15 cellular contexts compared by ENCODE assay signal in the genomic region with DNA sequence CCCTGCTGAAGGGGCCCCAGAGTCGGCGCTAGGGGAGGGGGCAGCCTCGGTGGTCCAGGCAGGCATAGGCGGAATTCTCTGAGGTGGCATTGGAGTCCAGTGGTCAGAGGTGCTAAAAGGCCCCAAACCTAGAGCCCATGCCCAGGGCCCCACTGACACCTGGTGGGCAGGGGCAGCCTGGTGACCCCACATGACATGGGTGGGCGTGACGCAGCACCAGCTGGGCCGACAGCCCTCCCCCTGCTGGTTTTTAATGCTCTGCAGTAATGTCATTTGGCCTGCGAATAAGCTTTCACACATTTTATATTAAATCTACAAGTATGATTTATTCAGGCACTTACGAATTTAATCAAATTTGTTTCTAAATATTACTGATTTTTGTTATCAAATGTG. TPM values are rescaled to one million over a fixed set of nuclear protein-coding genes. Genes with fewer than 3 reads are reported as not detected.
DNase-seq lines count a peak whose midpoint lies in the region; ATAC-seq, FAIRE-seq and TF ChIP-seq lines count a peak whose summit lies in the region.
"Had no signal": no experiment of that assay in that cellular context is flagged by ENCODE, and none has a peak within 500 bp of the region (broad histone marks: within the 10 kb centered on the region; RNA-seq: fewer than 3 reads in every experiment).

No MANE protein-coding gene starts in this region.

- H3K36me3 ChIP-seq in SK-N-SH (replicated peaks in 1 of 2; ENCODE audit: control insufficient read depth in 1 of 2, insufficient read depth in 2 of 2, low read length in 1 of 2), result peaks cover 8 to 14% of the 10 kb centered on the region in 2 experiments
- H3K36me3 ChIP-seq in GM23248 (ENCODE audit: low read depth), result peaks cover 8% of the 10 kb centered on the region; the same call in 1 of the 2 replicates
- peaks cover 0 to 3% of the 10 kb centered on the region in 2 experiments; a peak in 1 of 4 replicates for H3K36me3 ChIP-seq in GM12878 (ENCODE audit: control insufficient read depth in 2 of 2, insufficient read depth in 2 of 2, low read length in 1 of 2)
- H3K36me3 ChIP-seq: transverse colon had no signal

- no peak overlapping the region for H2AFZ ChIP-seq in SK-N-SH (ENCODE audit: low read depth)
- no peak overlapping the region for H2AFZ ChIP-seq in GM23248
- no peak overlapping the region for H2AFZ ChIP-seq in GM12878 (ENCODE audit: control insufficient read depth, low read depth, low read length)

- H3K9me3 ChIP-seq in SK-N-SH, result no peaks in the 10 kb centered on the region
- H3K9me3 ChIP-seq in GM23248 (ENCODE audit: low read depth), result no peaks in the 10 kb centered on the region
- H3K9me3 ChIP-seq in GM12878 (replicated peaks; ENCODE audit: control insufficient read depth, insufficient read depth, low read length), result no peaks in the 10 kb centered on the region
- H3K9me3 ChIP-seq: transverse colon had no signal

- H4K20me1 ChIP-seq in SK-N-SH (ENCODE audit: insufficient read depth) (peaks cover 30% of the 10 kb centered on the region), GM23248 (ENCODE audit: insufficient read depth) (peaks cover 13% of the 10 kb centered on the region; the same call in 1 of the 2 replicates), GM12878 (ENCODE audit: control insufficient read depth, insufficient read depth) (peaks cover 7% of the 10 kb centered on the region)

- no peak for ATAC-seq in SK-N-SH treated with all-trans-retinoic acid at 6 μM for 48 hours
- ATAC-seq in GM12878, result no peak
- ATAC-seq: effector memory CD8-positive, alpha-beta T cell; Panc1 had no signal

- H3K4me3 ChIP-seq in SK-N-SH (ENCODE audit: low read depth in 2 of 2, low read length in 1 of 2) (no peak overlapping the region), GM23248 (peak overlapping the region; percentile 79; the same call in 1 of the 2 replicates), GM12878 (no peak overlapping the region)

- POLR2A ChIA-PET in SK-N-SH (lab: Yijun Ruan, JAX), result interaction anchor here (0.6 to 1.5 kb wide), 3 partner anchors 9 to 43 kb away, joined by 3 read pairs; no protein-coding TSS in a partner anchor
- POLR2A ChIA-PET in GM12878 (lab: Charles Lee), result interaction anchor here (0.6 to 1.2 kb wide), 4 partner anchors 10 to 231 kb away, joined by 3 to 4 read pairs (median 4); no protein-coding TSS in a partner anchor

- 90% methylated on average over 2 of the region's 9 CpGs for WGBS in SK-N-SH (ENCODE audit: low lambda C conversion rate)
- whole genome bisulfite sequencing in GM23248 (ENCODE audit: low coverage in 1 of 2, low lambda C conversion rate in 2 of 2, missing lambda C conversion rate in 2 of 2), 2 experiments, result 89 to 94% methylated on average over 9 of the region's 9 CpGs
- WGBS in GM12878 (ENCODE audit: insufficient coverage, insufficient replicate concordance, low lambda C conversion rate, missing lambda C conversion rate), result 91% methylated on average over 9 of the region's 9 CpGs

- DNase-seq in SK-N-SH, result peak; percentile 57
- no peak for DNase-seq in GM23248
- DNase-seq in GM12878 (ENCODE audit: low read depth, low spot score), result no peak
- DNase-seq in neural crest cell (ENCODE audit: low read depth, low spot score), result no peak
- DNase-seq in NCI-H2171 (lab: John Stamatoyannopoulos, UW), result no peak
- DNase-seq in NK-92 treated with Interleukin-12 subunit alpha and Interleukin-12 subunit beta, amount 100 ng/mL, for 24 hours (lab: John Stamatoyannopoulos, UW), result no peak
- DNase-seq in cardiac septum (ENCODE audit: low spot score), result no peak
- DNase-seq: DMS79 treated with DMSO at 0.1 percent for 48 hours; effector memory CD8-positive, alpha-beta T cell; kidney glomerular epithelial cell; transverse colon had no signal

- no peaks in the 10 kb centered on the region for H3K9me3 Mint-ChIP-seq in neural crest cell
- H3K9me3 Mint-ChIP-seq: effector memory CD8-positive, alpha-beta T cell had no signal

- in situ Hi-C loops in GM23248 (cut with MboI), result no loop called here
- in situ Hi-C loops in GM12878 (cut with MboI), result no loop called here

- no peak for TF ChIP-seq POLR2A in GM12878 (IDR thresholded peaks at IDR 0.05; ENCODE audit: low read depth, low read length)

- SMC1A ChIA-PET in GM12878 (lab: Charles Lee; ENCODE audit: uncharacterized antibody, unreplicated experiment), result no interaction called here

- no peak overlapping the region for H3K27ac Mint-ChIP-seq in neural crest cell (ENCODE audit: unreplicated experiment)

- no TSS peak for BruUV-seq in GM12878 (replicated peaks; lab: Mats Ljungman, UMichigan)

- no peaks in the 10 kb centered on the region for H3K27me3 Mint-ChIP-seq in neural crest cell (ENCODE audit: low read depth)
- H3K27me3 Mint-ChIP-seq: effector memory CD8-positive, alpha-beta T cell had no signal

- TF ChIP-seq EP300 in SK-N-SH (IDR thresholded peaks at IDR 0.05; ENCODE audit: borderline replicate concordance in 1 of 2, low read depth in 1 of 2, low read length in 1 of 2) (no peak), GM12878 (IDR thresholded peaks at IDR 0.05; ENCODE audit: borderline replicate concordance in 1 of 2, control insufficient read depth in 1 of 2, low read depth in 2 of 2, low read length in 2 of 2) (no peak)

- H3F3A ChIP-seq in SK-N-SH (replicated peaks; ENCODE audit: insufficient read depth) (peaks cover 10% of the 10 kb centered on the region), GM23248 (ENCODE audit: insufficient read depth) (peaks cover 7% of the 10 kb centered on the region; the same call in 1 of the 2 replicates)

- CTCF ChIA-PET in SK-N-SH (lab: Yijun Ruan, JAX) (interaction anchor here (1.3 to 1.4 kb wide), 3 partner anchors 9 to 153 kb away, joined by 4 to 5 read pairs (median 4); a partner anchor contains a TSS), GM12878 (lab: Yijun Ruan, JAX) (interaction anchor here (1.0 to 2.2 kb wide), 4 partner anchors 8 to 130 kb away, joined by 3 to 8 read pairs (median 3); a partner anchor contains a TSS)

- H3K27ac ChIP-seq in SK-N-SH (ENCODE audit: low read depth in 2 of 2, low read length in 1 of 2) (no peak overlapping the region), GM23248 (no peak overlapping the region), GM12878 (ENCODE audit: control insufficient read depth, insufficient read depth) (no peak overlapping the region)

- no peak for TF ChIP-seq RAD21 in SK-N-SH (IDR thresholded peaks at IDR 0.05; ENCODE audit: low read length)
- no peak for TF ChIP-seq RAD21 in GM12878 (IDR thresholded peaks at IDR 0.05; ENCODE audit: insufficient read depth, low read depth, low read length)

- FAIRE-seq in GM12878 (lab: Jason Lieb, UNC), result no peak
- FAIRE-seq: GM12891, GM19239 had no signal

- peak overlapping the region; percentile 98 for H3K4me3 Mint-ChIP-seq in neural crest cell

- RAD21 ChIA-PET in GM12878 (lab: Charles Lee; ENCODE audit: unreplicated experiment), result no interaction called here

- no peak overlapping the region; the same call in 1 of the 2 replicates for H3K9ac ChIP-seq in SK-N-SH
- peak overlapping the region; percentile 91 for H3K9ac ChIP-seq in GM23248
- no peak overlapping the region for H3K9ac ChIP-seq in GM12878 (ENCODE audit: control insufficient read depth, insufficient read depth, low read length)

- peaks cover 24% of the 10 kb centered on the region for H3K4me1 Mint-ChIP-seq in neural crest cell

- H3K9me2 ChIP-seq in SK-N-SH (no peaks in the 10 kb centered on the region), GM23248 (ENCODE audit: insufficient read depth) (no peaks in the 10 kb centered on the region)

- H3K27me3 ChIP-seq in SK-N-SH (ENCODE audit: insufficient read depth) (no peaks in the 10 kb centered on the region), GM23248 (replicated peaks; ENCODE audit: insufficient read depth) (no peaks in the 10 kb centered on the region), GM12878 (replicated peaks in 1 of 2; ENCODE audit: control insufficient read depth in 2 of 2, insufficient read depth in 2 of 2, low read length in 1 of 2) (no peaks in the 10 kb centered on the region)
- H3K27me3 ChIP-seq: transverse colon had no signal

- no peak for TF ChIP-seq CTCF in SK-N-SH (IDR thresholded peaks at IDR 0.05)
- TF ChIP-seq CTCF in GM12878 (IDR thresholded peaks at IDR 0.05 in 2 of 3, conservative IDR thresholded peaks at IDR 0.05 in 1 of 3; ENCODE audit: control insufficient read depth in 2 of 3, extremely low read depth in 1 of 3, insufficient read depth in 1 of 3, low read depth in 3 of 3, low read length in 3 of 3), result no peak
- TF ChIP-seq CTCF in neural crest cell (conservative IDR thresholded peaks at IDR 0.05), result no peak

- peaks cover 61% of the 10 kb centered on the region for H3K79me2 ChIP-seq in SK-N-SH (ENCODE audit: insufficient read depth)
- peaks cover 58% of the 10 kb centered on the region for H3K79me2 ChIP-seq in GM23248 (ENCODE audit: insufficient read depth)
- peaks cover 34% of the 10 kb centered on the region for H3K79me2 ChIP-seq in GM12878 (ENCODE audit: control insufficient read depth, insufficient read depth, low read length)

- H3K36me3 Mint-ChIP-seq in neural crest cell (ENCODE audit: low read depth), result peaks cover under 1% of the 10 kb centered on the region

- intact Hi-C loops in GM12878 (cut with micrococcal nuclease; ENCODE audit: unreplicated experiment) (no loop called here), cardiac septum (cut with DNase I) (no loop called here)

- H3K4me1 ChIP-seq in SK-N-SH (ENCODE audit: control insufficient read depth in 1 of 2, insufficient read depth in 2 of 2, low read depth in 1 of 2, low read length in 1 of 2) (peaks cover 12 to 25% of the 10 kb centered on the region in 2 experiments; a peak in 2 of 4 replicates), GM23248 (ENCODE audit: insufficient read depth) (peaks cover 17% of the 10 kb centered on the region), GM12878 (ENCODE audit: control insufficient read depth, insufficient read depth, low read length) (peaks cover 11% of the 10 kb centered on the region)

- H3K4me2 ChIP-seq in SK-N-SH (peak overlapping the region; percentile 97), GM23248 (ENCODE audit: unreplicated experiment) (peak overlapping the region; percentile 99), GM12878 (ENCODE audit: control insufficient read depth, insufficient read depth) (peak overlapping the region; percentile 79; the same call in 1 of the 2 replicates)

RNA-seq across cellular contexts. Expression of a gene that starts 2.1 kb away (rescaled TPM):
- 227 and 277 TPM in 2 replicates for polyA plus RNA-seq in SK-N-SH (2012; rRNA removed)
- 197 and 233 TPM in 2 replicates for polyA plus RNA-seq in SK-N-SH (2012; cell fraction: cytosol; rRNA removed)
- polyA plus RNA-seq in SK-N-SH (2012; cell fraction: nucleus; rRNA removed), result 394 and 395 TPM in 2 replicates
- total RNA-seq in GM23248 (2014; rRNA removed; shearing (Covaris generic)), result 104 and 115 TPM in 2 replicates
- polyA plus RNA-seq in GM23248 (2016; fragmentation: Nextera tagmentation; extraction: Ambion mirVana), result 176 and 181 TPM in 2 replicates
- 176 and 199 TPM in 2 replicates for total RNA-seq in GM12878 (2013; cell fraction: nucleolus; rRNA removed)
- total RNA-seq in GM12878 (2014; rRNA removed), result 169 and 185 TPM in 2 replicates
- total RNA-seq in GM12878 (2014; rRNA removed; fragmentation: Illumina TruSeq; extraction: Trizol), result 125 and 137 TPM in 2 replicates
- total RNA-seq in GM12878 (2021), result 246 and 258 TPM in 2 replicates
- polyA plus RNA-seq in GM12878 (2011; ENCODE audit: low read depth), result 125 TPM
- 96.9 and 128 TPM in 2 replicates for polyA plus RNA-seq in GM12878 (2011; rRNA removed)
- polyA plus RNA-seq in GM12878 (2011; cell fraction: cytosol; rRNA removed), result 244 and 298 TPM in 2 replicates
- polyA plus RNA-seq in GM12878 (2011; cell fraction: nucleus; rRNA removed), result 175 and 214 TPM in 2 replicates
- 153 and 198 TPM in 2 replicates for polyA plus RNA-seq in GM12878 (2012)
- 79.8 and 192 TPM in 2 replicates for polyA plus RNA-seq in GM12878 (2014; fragmentation: Illumina TruSeq; extraction: Trizol)
- 10 to 100 TPM; 38.2 to 63.5 TPM for polyA plus RNA-seq in GM12878 (2014; fragmentation: Nextera tagmentation; extraction: Ambion mirVana)
- polyA plus RNA-seq in GM12878 (2014; rRNA removed), result 276 and 288 TPM in 2 replicates
- polyA plus RNA-seq in GM12878 (2016; fragmentation: Nextera tagmentation; extraction: Ambion mirVana), result 100 to 1,000 TPM; 358 to 359 TPM
- polyA minus RNA-seq in GM12878 (2011; rRNA and poly(A)+ RNA removed), result 91.6 and 162 TPM in 2 replicates
- 65.8 and 76.7 TPM in 2 replicates for polyA minus RNA-seq in GM12878 (2011; cell fraction: cytosol; rRNA and poly(A)+ RNA removed)
- 52.1 and 94.6 TPM in 2 replicates for polyA minus RNA-seq in GM12878 (2011; cell fraction: nucleus; rRNA and poly(A)+ RNA removed)
- 390 and 420 TPM in 2 replicates for total RNA-seq in neural crest cell
- total RNA-seq in cardiac septum, result 106 TPM

RNA-seq across cellular contexts. Expression of a gene that starts 18.7 kb away (rescaled TPM):
- polyA plus RNA-seq in SK-N-SH (2012; rRNA removed) (53.3 and 61.8 TPM in 2 replicates), GM23248 (2016; fragmentation: Nextera tagmentation; extraction: Ambion mirVana) (106 and 116 TPM in 2 replicates), GM12878 (2011; rRNA removed) (18.1 and 35.8 TPM in 2 replicates), GM12878 (2014; fragmentation: Illumina TruSeq; extraction: Trizol) (1.7 and 7.2 TPM in 2 replicates), GM12878 (2014; fragmentation: Nextera tagmentation; extraction: Ambion mirVana) (10 to 100 TPM in 1 of 2 experiments, 1 to 10 TPM in 1; 2.2 to 13.8 TPM), GM12878 (2014; rRNA removed) (65.2 and 71.9 TPM in 2 replicates), GM12878 (2016; fragmentation: Nextera tagmentation; extraction: Ambion mirVana) (10 to 100 TPM; 12.7 to 82.1 TPM)
- 25.8 and 38.7 TPM in 2 replicates for polyA plus RNA-seq in SK-N-SH (2012; cell fraction: cytosol; rRNA removed)
- 72.9 and 107 TPM in 2 replicates for polyA plus RNA-seq in SK-N-SH (2012; cell fraction: nucleus; rRNA removed)
- total RNA-seq in GM23248 (2014; rRNA removed; shearing (Covaris generic)), result 53.2 and 92.0 TPM in 2 replicates
- total RNA-seq in GM12878 (2013; cell fraction: nucleolus; rRNA removed), result 37.8 and 39.2 TPM in 2 replicates
- total RNA-seq in GM12878 (2014; rRNA removed) (40.3 and 55.7 TPM in 2 replicates), GM12878 (2014; rRNA removed; fragmentation: Illumina TruSeq; extraction: Trizol) (12.7 and 13.5 TPM in 2 replicates), GM12878 (2021) (61.0 and 62.1 TPM in 2 replicates), neural crest cell (71.9 and 79.2 TPM in 2 replicates), cardiac septum (139 TPM)
- 7.1 TPM for polyA plus RNA-seq in GM12878 (2011; ENCODE audit: low read depth)
- 51.3 and 89.5 TPM in 2 replicates for polyA plus RNA-seq in GM12878 (2011; cell fraction: cytosol; rRNA removed)
- polyA plus RNA-seq in GM12878 (2011; cell fraction: nucleus; rRNA removed), result 55.2 and 55.6 TPM in 2 replicates
- 32.4 and 36.2 TPM in 2 replicates for polyA plus RNA-seq in GM12878 (2012)
- 6.6 and 22.3 TPM in 2 replicates for polyA minus RNA-seq in GM12878 (2011; rRNA and poly(A)+ RNA removed)
- 14.2 and 17.0 TPM in 2 replicates for polyA minus RNA-seq in GM12878 (2011; cell fraction: cytosol; rRNA and poly(A)+ RNA removed)
- polyA minus RNA-seq in GM12878 (2011; cell fraction: nucleus; rRNA and poly(A)+ RNA removed), result 11.7 and 20.1 TPM in 2 replicates

RNA-seq across cellular contexts. Expression of a gene that starts 33.8 kb away (rescaled TPM):
- polyA plus RNA-seq in SK-N-SH (2012; rRNA removed) (2.4 and 2.5 TPM in 2 replicates), GM23248 (2016; fragmentation: Nextera tagmentation; extraction: Ambion mirVana) (0.80 and 0.89 TPM in 2 replicates), GM12878 (2011; rRNA removed) (0.36 and 0.76 TPM in 2 replicates), GM12878 (2014; fragmentation: Illumina TruSeq; extraction: Trizol) (0.06 TPM in 1 of 2 replicates, not detected in the other), GM12878 (2014; fragmentation: Nextera tagmentation; extraction: Ambion mirVana) (under 1 TPM; 0.10 to 0.13 TPM), GM12878 (2014; rRNA removed) (0.79 and 1.7 TPM in 2 replicates), GM12878 (2016; fragmentation: Nextera tagmentation; extraction: Ambion mirVana) (under 1 TPM; 0.20 to 0.36 TPM)
- polyA plus RNA-seq in SK-N-SH (2012; cell fraction: cytosol; rRNA removed), result 0.31 and 0.63 TPM in 2 replicates
- polyA plus RNA-seq in SK-N-SH (2012; cell fraction: nucleus; rRNA removed), result 15.1 and 20.3 TPM in 2 replicates
- total RNA-seq in GM23248 (2014; rRNA removed; shearing (Covaris generic)), result 0.13 TPM in 1 of 2 replicates, not detected in the other
- 3.8 and 7.3 TPM in 2 replicates for total RNA-seq in GM12878 (2013; cell fraction: nucleolus; rRNA removed)
- total RNA-seq in GM12878 (2014; rRNA removed) (0.71 and 1.2 TPM in 2 replicates), GM12878 (2014; rRNA removed; fragmentation: Illumina TruSeq; extraction: Trizol) (0.22 and 0.23 TPM in 2 replicates), GM12878 (2021) (0.93 and 1.5 TPM in 2 replicates), neural crest cell (1.6 and 2.6 TPM in 2 replicates), cardiac septum (0.57 TPM)
- polyA plus RNA-seq in GM12878 (2011; ENCODE audit: low read depth), result not detected
- polyA plus RNA-seq in GM12878 (2011; cell fraction: cytosol; rRNA removed), result 0.88 and 2.8 TPM in 2 replicates
- polyA plus RNA-seq in GM12878 (2011; cell fraction: nucleus; rRNA removed), result 23.0 and 27.6 TPM in 2 replicates
- 0.26 and 0.46 TPM in 2 replicates for polyA plus RNA-seq in GM12878 (2012)
- polyA minus RNA-seq in GM12878 (2011; rRNA and poly(A)+ RNA removed), result 0.46 and 0.51 TPM in 2 replicates
- 0.42 TPM in 1 of 2 replicates, not detected in the other for polyA minus RNA-seq in GM12878 (2011; cell fraction: cytosol; rRNA and poly(A)+ RNA removed)
- polyA minus RNA-seq in GM12878 (2011; cell fraction: nucleus; rRNA and poly(A)+ RNA removed), result 2.1 and 4.7 TPM in 2 replicates

RNA-seq across cellular contexts. Expression of a gene that starts 46.7 kb away (rescaled TPM):
- 33.0 and 34.0 TPM in 2 replicates for polyA plus RNA-seq in SK-N-SH (2012; rRNA removed)
- polyA plus RNA-seq in SK-N-SH (2012; cell fraction: cytosol; rRNA removed), result 6.1 and 11.4 TPM in 2 replicates
- 185 and 366 TPM in 2 replicates for polyA plus RNA-seq in SK-N-SH (2012; cell fraction: nucleus; rRNA removed)
- 32.7 and 41.5 TPM in 2 replicates for total RNA-seq in GM23248 (2014; rRNA removed; shearing (Covaris generic))
- polyA plus RNA-seq in GM23248 (2016; fragmentation: Nextera tagmentation; extraction: Ambion mirVana), result 13.5 and 15.5 TPM in 2 replicates
- total RNA-seq in GM12878 (2013; cell fraction: nucleolus; rRNA removed), result 52.9 and 53.6 TPM in 2 replicates
- 26.0 and 36.5 TPM in 2 replicates for total RNA-seq in GM12878 (2014; rRNA removed)
- total RNA-seq in GM12878 (2014; rRNA removed; fragmentation: Illumina TruSeq; extraction: Trizol), result 6.0 and 6.9 TPM in 2 replicates
- total RNA-seq in GM12878 (2021), result 27.8 and 33.2 TPM in 2 replicates
- polyA plus RNA-seq in GM12878 (2011; ENCODE audit: low read depth), result 3.8 TPM
- polyA plus RNA-seq in GM12878 (2011; rRNA removed), result 3.1 and 10.8 TPM in 2 replicates
- polyA plus RNA-seq in GM12878 (2011; cell fraction: cytosol; rRNA removed), result 11.5 and 28.4 TPM in 2 replicates
- polyA plus RNA-seq in GM12878 (2011; cell fraction: nucleus; rRNA removed), result 140 and 186 TPM in 2 replicates
- polyA plus RNA-seq in GM12878 (2012), result 14.9 and 18.6 TPM in 2 replicates
- polyA plus RNA-seq in GM12878 (2014; fragmentation: Illumina TruSeq; extraction: Trizol), result 0.32 and 2.3 TPM in 2 replicates
- 1 to 10 TPM in 1 of 2 experiments, under 1 TPM in 1; 0.23 to 2.1 TPM for polyA plus RNA-seq in GM12878 (2014; fragmentation: Nextera tagmentation; extraction: Ambion mirVana)
- polyA plus RNA-seq in GM12878 (2014; rRNA removed), result 26.7 and 34.0 TPM in 2 replicates
- polyA plus RNA-seq in GM12878 (2016; fragmentation: Nextera tagmentation; extraction: Ambion mirVana), result 10 to 100 TPM; 18.2 to 25.6 TPM
- 6.8 and 16.1 TPM in 2 replicates for polyA minus RNA-seq in GM12878 (2011; rRNA and poly(A)+ RNA removed)
- polyA minus RNA-seq in GM12878 (2011; cell fraction: cytosol; rRNA and poly(A)+ RNA removed), result 7.1 and 8.9 TPM in 2 replicates
- 28.9 and 32.5 TPM in 2 replicates for polyA minus RNA-seq in GM12878 (2011; cell fraction: nucleus; rRNA and poly(A)+ RNA removed)
- 37.5 and 38.9 TPM in 2 replicates for total RNA-seq in neural crest cell
- total RNA-seq in cardiac septum, result 13.7 TPM

RNA-seq across cellular contexts. Expression of a gene that starts 55.4 kb away (rescaled TPM):
- polyA plus RNA-seq in SK-N-SH (2012; rRNA removed) (10.3 and 10.8 TPM in 2 replicates), GM23248 (2016; fragmentation: Nextera tagmentation; extraction: Ambion mirVana) (10.1 TPM in 2 replicates), GM12878 (2011; rRNA removed) (4.1 and 6.4 TPM in 2 replicates), GM12878 (2014; fragmentation: Illumina TruSeq; extraction: Trizol) (2.2 and 5.6 TPM in 2 replicates), GM12878 (2014; fragmentation: Nextera tagmentation; extraction: Ambion mirVana) (1 to 10 TPM in 1 of 2 experiments, under 1 TPM in 1; 0.42 to 5.0 TPM), GM12878 (2014; rRNA removed) (28.0 and 34.9 TPM in 2 replicates), GM12878 (2016; fragmentation: Nextera tagmentation; extraction: Ambion mirVana) (10 to 100 TPM; 13.4 to 25.4 TPM)
- polyA plus RNA-seq in SK-N-SH (2012; cell fraction: cytosol; rRNA removed), result 5.1 and 7.0 TPM in 2 replicates
- polyA plus RNA-seq in SK-N-SH (2012; cell fraction: nucleus; rRNA removed), result 33.0 and 37.2 TPM in 2 replicates
- total RNA-seq in GM23248 (2014; rRNA removed; shearing (Covaris generic)), result 21.4 and 25.5 TPM in 2 replicates
- 13.3 and 13.5 TPM in 2 replicates for total RNA-seq in GM12878 (2013; cell fraction: nucleolus; rRNA removed)
- total RNA-seq in GM12878 (2014; rRNA removed) (22.4 and 25.4 TPM in 2 replicates), GM12878 (2014; rRNA removed; fragmentation: Illumina TruSeq; extraction: Trizol) (9.4 and 10.8 TPM in 2 replicates), GM12878 (2021) (25.7 and 26.1 TPM in 2 replicates), neural crest cell (47.3 and 50.2 TPM in 2 replicates), cardiac septum (23.4 TPM)
- 2.5 TPM for polyA plus RNA-seq in GM12878 (2011; ENCODE audit: low read depth)
- 7.4 and 14.2 TPM in 2 replicates for polyA plus RNA-seq in GM12878 (2011; cell fraction: cytosol; rRNA removed)
- polyA plus RNA-seq in GM12878 (2011; cell fraction: nucleus; rRNA removed), result 26.4 and 33.0 TPM in 2 replicates
- 7.3 and 9.3 TPM in 2 replicates for polyA plus RNA-seq in GM12878 (2012)
- polyA minus RNA-seq in GM12878 (2011; rRNA and poly(A)+ RNA removed), result 3.1 and 5.9 TPM in 2 replicates
- polyA minus RNA-seq in GM12878 (2011; cell fraction: cytosol; rRNA and poly(A)+ RNA removed), result 4.1 and 5.5 TPM in 2 replicates
- 9.1 and 16.8 TPM in 2 replicates for polyA minus RNA-seq in GM12878 (2011; cell fraction: nucleus; rRNA and poly(A)+ RNA removed)
